In the genomic region with DNA sequence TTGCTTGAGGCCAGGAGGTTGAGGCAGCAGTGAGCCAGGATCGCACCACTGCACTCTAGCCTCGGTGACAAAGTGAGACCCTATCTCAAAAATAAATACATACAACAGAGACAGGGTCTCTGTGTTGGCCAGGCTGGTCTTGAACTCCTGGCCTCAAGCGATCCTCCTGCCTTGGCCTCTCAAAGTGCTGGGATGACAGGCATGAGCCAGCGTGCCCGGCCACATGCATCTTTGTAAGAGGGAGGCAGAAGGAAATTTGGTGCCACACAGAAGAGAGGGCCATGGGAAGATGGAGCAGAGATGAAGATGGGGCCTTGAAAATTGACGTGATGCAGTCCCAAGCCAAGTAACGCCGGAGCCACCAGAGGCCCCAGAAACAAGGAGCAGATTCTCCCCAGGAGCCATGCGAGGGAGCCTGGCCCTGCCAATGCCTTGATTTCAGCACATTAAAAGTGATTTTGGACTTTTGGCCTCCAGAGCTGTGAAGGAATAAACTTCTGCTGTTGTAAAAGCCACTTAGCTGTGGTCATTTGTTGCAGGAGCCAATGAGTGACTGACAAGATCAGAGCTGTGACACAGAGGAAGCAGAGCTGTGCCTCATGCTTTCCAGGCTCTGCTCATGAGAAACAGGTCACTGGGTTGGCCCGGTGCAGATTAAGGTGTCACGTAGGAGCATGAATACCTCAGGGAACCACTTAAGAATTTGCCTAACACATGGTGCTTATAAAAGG, we compare ENCODE assay signal across 13 cellular contexts. TPM values are rescaled to one million over a fixed set of nuclear protein-coding genes. Genes with fewer than 3 reads are reported as not detected.
DNase-seq lines count a peak whose midpoint lies in the region; ATAC-seq, FAIRE-seq and TF ChIP-seq lines count a peak whose summit lies in the region.
"Had no signal": no experiment of that assay in that cellular context is flagged by ENCODE, and none has a peak within 500 bp of the region (broad histone marks: within the 10 kb centered on the region; RNA-seq: fewer than 3 reads in every experiment).

No MANE protein-coding gene starts in this region.

- 60% methylated on average over 11 of the region's 11 CpGs for WGBS in K562 (ENCODE audit: insufficient coverage, low coverage, missing lambda C conversion rate)

- H4K20me1 ChIP-seq in K562 (replicated peaks; ENCODE audit: control insufficient read depth, insufficient read depth, low read length), result no peaks in the 10 kb centered on the region

- in situ Hi-C loops in K562 (cut with MboI), result no loop called here

- peaks cover 8% of the 10 kb centered on the region; the same call in 1 of the 3 replicates for H3K79me2 ChIP-seq in K562 (ENCODE audit: control insufficient read depth, insufficient read depth, low read length)

- peak overlapping the region in 5 of 10 donors; percentile 23 to 91 (median 52) for H3K4me3 Mint-ChIP-seq in naive thymus-derived CD4-positive, alpha-beta T cell

- no peaks in the 10 kb centered on the region for H3K9me3 Mint-ChIP-seq in naive thymus-derived CD4-positive, alpha-beta T cell

- H3K27ac ChIP-seq in 22Rv1, result peak overlapping the region; percentile 43
- H3K27ac ChIP-seq in K562 (ENCODE audit: extremely low read depth, low read depth, low read length), result no peak overlapping the region
- H3K27ac ChIP-seq in naive thymus-derived CD4-positive, alpha-beta T cell (ENCODE audit: low read depth, low read length), result no peak overlapping the region
- H3K27ac ChIP-seq: BLaER1 treated with 17β-estradiol and CSF1 and Interleukin-3, amounts not matched to agents 10 nM and 100 nM; brain microvascular endothelial cell; neutrophil had no signal

- H3K27me3 Mint-ChIP-seq in naive thymus-derived CD4-positive, alpha-beta T cell, result no peaks in the 10 kb centered on the region

- peak; percentile 12 for DNase-seq in M059J (ENCODE audit: low read depth)
- peak in 1 of 4 experiments; percentile 16 for DNase-seq in K562 (ENCODE audit: extremely low read depth in 1 of 4, low spot score in 3 of 4)
- DNase-seq in naive thymus-derived CD4-positive, alpha-beta T cell, result peak in 1 of 9 donors; percentile 20
- no peak for DNase-seq in NCI-H1092 (lab: John Stamatoyannopoulos, UW)
- no peak for DNase-seq in HK-2 (ENCODE audit: unreplicated experiment)
- no peak for DNase-seq in effector CD4-positive, alpha-beta T cell
- DNase-seq: brain microvascular endothelial cell, MG63 had no signal

- H3K9me1 ChIP-seq in K562 (ENCODE audit: control insufficient read depth, insufficient read depth, low read length), result no peaks in the 10 kb centered on the region

- CTCF ChIA-PET in K562 (lab: Yijun Ruan, JAX; ENCODE audit: low intra/inter-chr PET ratio), result no interaction called here
- CTCF ChIA-PET in naive thymus-derived CD4-positive, alpha-beta T cell (lab: Charles Lee), result no interaction called here

- no peak for TF ChIP-seq CTCF in 22Rv1 (IDR thresholded peaks at IDR 0.05)
- no peak for TF ChIP-seq CTCF in K562 (IDR thresholded peaks at IDR 0.05 in 2 of 3, conservative IDR thresholded peaks at IDR 0.05 in 1 of 3; ENCODE audit: insufficient read depth in 2 of 3, low read depth in 1 of 3, low read length in 3 of 3)

- intact Hi-C loops in K562 (cut with micrococcal nuclease), result no loop called here
- intact Hi-C loops in naive thymus-derived CD4-positive, alpha-beta T cell (cut with micrococcal nuclease), result loop anchor here (5.0 to 10.0 kb wide), 3 partner anchors 429 to 552 kb away; no protein-coding TSS in a partner anchor

- no peaks in the 10 kb centered on the region for H3K36me3 Mint-ChIP-seq in naive thymus-derived CD4-positive, alpha-beta T cell

- no peak for ATAC-seq in K562
- no peak for ATAC-seq in naive thymus-derived CD4-positive, alpha-beta T cell
- no peak for ATAC-seq in HG03378 (IDR thresholded peaks at IDR 0.05; ENCODE audit: unreplicated experiment)
- ATAC-seq: HCT116 had no signal

- H2AFZ ChIP-seq in K562 (ENCODE audit: low read depth, low read length), result no peak overlapping the region

- no peak overlapping the region for H3K9ac ChIP-seq in K562 (ENCODE audit: insufficient read depth in 1 of 2, low read depth in 2 of 2, low read length in 2 of 2)
- H3K9ac ChIP-seq: BLaER1 treated with 17β-estradiol and CSF1 and Interleukin-3, amounts not matched to agents 10 nM and 100 nM had no signal

- no peaks in the 10 kb centered on the region for H3K36me3 ChIP-seq in K562 (ENCODE audit: control insufficient read depth, insufficient read depth, low read length)
- H3K36me3 ChIP-seq in naive thymus-derived CD4-positive, alpha-beta T cell (ENCODE audit: control insufficient read depth in 2 of 3, insufficient read depth in 3 of 3, low read length in 3 of 3), result peaks cover 0 to 3% (median 0%) of the 10 kb centered on the region in 3 experiments
- H3K36me3 ChIP-seq: brain microvascular endothelial cell had no signal

- H3K27ac Mint-ChIP-seq in naive thymus-derived CD4-positive, alpha-beta T cell, result peak overlapping the region in 5 of 9 donors; percentile 21 to 72 (median 37)

- TF ChIP-seq RAD21 in K562 (CRISPR knock-in tag; conservative IDR thresholded peaks at IDR 0.05 in 1 of 2, IDR thresholded peaks at IDR 0.05 in 1 of 2), result no peak

- peaks cover 6 to 28% of the 10 kb centered on the region in 2 experiments; a peak in 4 of 5 replicates for H3K4me1 ChIP-seq in K562 (replicated peaks in 1 of 2; ENCODE audit: control insufficient read depth in 2 of 2, insufficient read depth in 2 of 2, low read length in 2 of 2)
- peaks cover 7 to 16% of the 10 kb centered on the region in 2 donors for H3K4me1 ChIP-seq in naive thymus-derived CD4-positive, alpha-beta T cell (ENCODE audit: control insufficient read depth in 2 of 2, insufficient read depth in 2 of 2, low read length in 2 of 2)

- no peaks in the 10 kb centered on the region for H3K9me3 ChIP-seq in K562 (replicated peaks; ENCODE audit: control insufficient read depth, insufficient read depth, low read depth, low read length)
- H3K9me3 ChIP-seq in naive thymus-derived CD4-positive, alpha-beta T cell (ENCODE audit: control insufficient read depth in 2 of 3, low read length in 3 of 3), result no peaks in the 10 kb centered on the region
- H3K9me3 ChIP-seq: BLaER1 treated with 17β-estradiol and CSF1 and Interleukin-3, amounts not matched to agents 10 nM and 100 nM; MG63; neutrophil had no signal

- no peaks in the 10 kb centered on the region for H3K27me3 ChIP-seq in K562 (ENCODE audit: control insufficient read depth in 2 of 2, insufficient read depth in 2 of 2, low read length in 2 of 2)
- no peaks in the 10 kb centered on the region for H3K27me3 ChIP-seq in naive thymus-derived CD4-positive, alpha-beta T cell (ENCODE audit: control insufficient read depth in 2 of 2, insufficient read depth in 2 of 2, low read length in 2 of 2)
- H3K27me3 ChIP-seq: BLaER1 treated with 17β-estradiol and CSF1 and Interleukin-3, amounts not matched to agents 10 nM and 100 nM; brain microvascular endothelial cell; MG63 had no signal

- no peak for FAIRE-seq in K562 (lab: Jason Lieb, UNC)

- no peak overlapping the region for H3K4me2 ChIP-seq in K562 (ENCODE audit: insufficient read depth, low read length)

- H3K4me3 ChIP-seq in K562, result no peak overlapping the region
- H3K4me3 ChIP-seq in naive thymus-derived CD4-positive, alpha-beta T cell (ENCODE audit: low read length), result no peak overlapping the region
- H3K4me3 ChIP-seq: BLaER1 treated with 17β-estradiol and CSF1 and Interleukin-3, amounts not matched to agents 10 nM and 100 nM; MG63 had no signal

- TF ChIP-seq POLR2A in K562 (conservative IDR thresholded peaks at IDR 0.05), result no peak

- POLR2A ChIA-PET in K562 (lab: Yijun Ruan, JAX), result interaction anchor here (1.9 kb wide), 1 partner anchor 14 kb away, joined by 7 read pairs; no protein-coding TSS in a partner anchor
- POLR2A ChIA-PET in naive thymus-derived CD4-positive, alpha-beta T cell (lab: Charles Lee), result interaction anchor here (0.5 to 2.5 kb wide), 3 partner anchors 9 to 31 kb away, joined by 3 to 8 read pairs (median 5); a partner anchor contains a TSS

- peaks cover 11 to 16% (median 15%) of the 10 kb centered on the region in 7 donors for H3K4me1 Mint-ChIP-seq in naive thymus-derived CD4-positive, alpha-beta T cell

- no peak for TF ChIP-seq EP300 in K562 (IDR thresholded peaks at IDR 0.05; ENCODE audit: low read length)

- BruUV-seq in K562 (replicated peaks; lab: Mats Ljungman, UMichigan), result no TSS peak

RNA-seq across cellular contexts. Expression of a gene that starts 2.6 kb away (rescaled TPM):
- total RNA-seq in M059J (2014; rRNA removed; shearing (Covaris generic)), result 28.7 and 30.5 TPM in 2 replicates
- total RNA-seq in K562 (2011; cell fraction: chromatin; rRNA removed; ENCODE audit: low replicate concordance), result 7.5 and 14.8 TPM in 2 replicates
- 18.7 and 18.8 TPM in 2 replicates for total RNA-seq in K562 (2011; cell fraction: nucleolus; rRNA removed)
- total RNA-seq in K562 (2011; cell fraction: nucleoplasm; rRNA removed), result 9.4 and 11.6 TPM in 2 replicates
- total RNA-seq in K562 (2014; rRNA removed) (12.9 and 17.2 TPM in 2 replicates), K562 (2014; rRNA removed; fragmentation: Illumina TruSeq; extraction: Trizol) (1.1 and 1.9 TPM in 2 replicates), K562 (2015; rRNA removed; fragmentation: Illumina TruSeq; extraction: Trizol) (6.1 and 6.5 TPM in 2 replicates), K562 (2021) (17.2 and 17.5 TPM in 2 replicates)
- polyA plus RNA-seq in K562 (2011; rRNA removed) (5.3 and 5.6 TPM in 2 replicates), K562 (2014; fragmentation: Illumina TruSeq; extraction: Trizol) (3.3 and 8.6 TPM in 2 replicates), K562 (2014; fragmentation: Nextera tagmentation; extraction: Ambion mirVana) (under 1 TPM; 0.25 to 0.38 TPM), K562 (2014; rRNA removed) (12.7 and 17.7 TPM in 2 replicates)
- 8.8 and 27.2 TPM in 2 replicates for polyA plus RNA-seq in K562 (2011; cell fraction: cytosol; rRNA removed)
- 7.4 and 16.2 TPM in 2 replicates for polyA plus RNA-seq in K562 (2011; cell fraction: nucleus; rRNA removed)
- polyA plus RNA-seq in K562 (2012), result 9.1 and 10.4 TPM in 2 replicates
- polyA minus RNA-seq in K562 (2011; rRNA and poly(A)+ RNA removed), result 1.6 and 3.7 TPM in 2 replicates
- 5.3 and 6.8 TPM in 2 replicates for polyA minus RNA-seq in K562 (2011; cell fraction: cytosol; rRNA and poly(A)+ RNA removed)
- polyA minus RNA-seq in K562 (2011; cell fraction: nucleus; rRNA and poly(A)+ RNA removed), result 3.9 and 4.6 TPM in 2 replicates
- 100 to 1,000 TPM in 1 of 5 experiments, 10 to 100 TPM in 4; 30.7 to 106 (median 40.4) TPM for total RNA-seq in naive thymus-derived CD4-positive, alpha-beta T cell
- 10 to 100 TPM; 14.9 to 20.2 TPM for polyA plus RNA-seq in naive thymus-derived CD4-positive, alpha-beta T cell

RNA-seq across cellular contexts. Expression of a gene that starts 10.4 kb away (rescaled TPM):
- total RNA-seq in M059J (2014; rRNA removed; shearing (Covaris generic)), result 1.8 and 6.8 TPM in 2 replicates
- not detected in 2 replicates for total RNA-seq in K562 (2011; cell fraction: chromatin; rRNA removed; ENCODE audit: low replicate concordance)
- total RNA-seq in K562 (2011; cell fraction: nucleolus; rRNA removed), result not detected in 2 replicates
- not detected in 2 replicates for total RNA-seq in K562 (2011; cell fraction: nucleoplasm; rRNA removed)
- total RNA-seq in K562 (2014; rRNA removed), result not detected in 2 replicates
- total RNA-seq in K562 (2014; rRNA removed; fragmentation: Illumina TruSeq; extraction: Trizol), result not detected in 2 replicates
- not detected in 2 replicates for total RNA-seq in K562 (2015; rRNA removed; fragmentation: Illumina TruSeq; extraction: Trizol)
- not detected in 2 replicates for total RNA-seq in K562 (2021)
- not detected in 2 replicates for polyA plus RNA-seq in K562 (2011; rRNA removed)
- polyA plus RNA-seq in K562 (2011; cell fraction: cytosol; rRNA removed), result not detected in 2 replicates
- not detected in 2 replicates for polyA plus RNA-seq in K562 (2011; cell fraction: nucleus; rRNA removed)
- 0.91 and 1.2 TPM in 2 replicates for polyA plus RNA-seq in K562 (2012)
- polyA plus RNA-seq in K562 (2014; fragmentation: Illumina TruSeq; extraction: Trizol), result not detected in 2 replicates
- under 1 TPM; 0.24 to 0.36 TPM for polyA plus RNA-seq in K562 (2014; fragmentation: Nextera tagmentation; extraction: Ambion mirVana)
- not detected in 2 replicates for polyA plus RNA-seq in K562 (2014; rRNA removed)
- not detected in 2 replicates for polyA minus RNA-seq in K562 (2011; rRNA and poly(A)+ RNA removed)
- not detected in 2 replicates for polyA minus RNA-seq in K562 (2011; cell fraction: cytosol; rRNA and poly(A)+ RNA removed)
- polyA minus RNA-seq in K562 (2011; cell fraction: nucleus; rRNA and poly(A)+ RNA removed), result not detected in 2 replicates
- 10 to 100 TPM; 13.7 to 44.9 (median 41.7) TPM for total RNA-seq in naive thymus-derived CD4-positive, alpha-beta T cell
- polyA plus RNA-seq in naive thymus-derived CD4-positive, alpha-beta T cell, result 10 to 100 TPM; 21.9 to 32.4 TPM

RNA-seq across cellular contexts. Expression of a gene that starts 34.3 kb away (rescaled TPM):
- 96.0 and 135 TPM in 2 replicates for total RNA-seq in M059J (2014; rRNA removed; shearing (Covaris generic))
- total RNA-seq in K562 (2011; cell fraction: chromatin; rRNA removed; ENCODE audit: low replicate concordance), result 25.7 and 39.5 TPM in 2 replicates
- total RNA-seq in K562 (2011; cell fraction: nucleolus; rRNA removed), result 17.0 and 20.5 TPM in 2 replicates
- total RNA-seq in K562 (2011; cell fraction: nucleoplasm; rRNA removed), result 29.1 and 53.2 TPM in 2 replicates
- total RNA-seq in K562 (2014; rRNA removed) (68.7 and 78.9 TPM in 2 replicates), K562 (2014; rRNA removed; fragmentation: Illumina TruSeq; extraction: Trizol) (85.5 and 87.5 TPM in 2 replicates), K562 (2015; rRNA removed; fragmentation: Illumina TruSeq; extraction: Trizol) (86.1 and 98.0 TPM in 2 replicates), K562 (2021) (132 and 139 TPM in 2 replicates)
- polyA plus RNA-seq in K562 (2011; rRNA removed) (105 and 124 TPM in 2 replicates), K562 (2014; fragmentation: Illumina TruSeq; extraction: Trizol) (46.5 and 49.6 TPM in 2 replicates), K562 (2014; fragmentation: Nextera tagmentation; extraction: Ambion mirVana) (10 to 100 TPM; 27.0 to 51.2 TPM), K562 (2014; rRNA removed) (92.3 and 98.7 TPM in 2 replicates)
- 110 and 120 TPM in 2 replicates for polyA plus RNA-seq in K562 (2011; cell fraction: cytosol; rRNA removed)
- polyA plus RNA-seq in K562 (2011; cell fraction: nucleus; rRNA removed), result 47.8 and 53.9 TPM in 2 replicates
- polyA plus RNA-seq in K562 (2012), result 78.8 and 97.0 TPM in 2 replicates
- polyA minus RNA-seq in K562 (2011; rRNA and poly(A)+ RNA removed), result 41.9 and 67.5 TPM in 2 replicates
- polyA minus RNA-seq in K562 (2011; cell fraction: cytosol; rRNA and poly(A)+ RNA removed), result 50.7 and 54.0 TPM in 2 replicates
- polyA minus RNA-seq in K562 (2011; cell fraction: nucleus; rRNA and poly(A)+ RNA removed), result 5.0 and 14.0 TPM in 2 replicates
- 100 to 1,000 TPM in 1 of 5 experiments, 10 to 100 TPM in 4; 56.9 to 107 (median 69.7) TPM for total RNA-seq in naive thymus-derived CD4-positive, alpha-beta T cell
- polyA plus RNA-seq in naive thymus-derived CD4-positive, alpha-beta T cell, result 100 to 1,000 TPM; 165 to 205 TPM
